8 cellular contexts compared by ENCODE assay signal in genomic region chr20:37519508-37520416, GRCh38. TPM values are rescaled to one million over a fixed set of nuclear protein-coding genes. Genes with fewer than 3 reads are reported as not detected.
DNase-seq lines count a peak whose midpoint lies in the region; ATAC-seq, FAIRE-seq and TF ChIP-seq lines count a peak whose summit lies in the region.

No MANE protein-coding gene starts in this region.

- TF ChIP-seq POLR2A in GM12892 (IDR thresholded peaks at IDR 0.05; ENCODE audit: low read depth, low read length): no peak

- peak; percentile 78 for DNase-seq in H7
- peak; percentile 86 for DNase-seq in NCI-H446 treated with DMSO at 0.1 percent for 48 hours (lab: John Stamatoyannopoulos, UW)
- no peak for DNase-seq in epithelial cell of esophagus (ENCODE audit: low read depth)
- DNase-seq in psoas muscle: peak in 1 of 2 donors; percentile 62
- DNase-seq in GM12892 (ENCODE audit: insufficient read length): no peak
- no peak for DNase-seq in HTR-8/SVneo (ENCODE audit: insufficient read length, low spot score)
- DNase-seq in urothelium cell line (ENCODE audit: low spot score): no peak

- 57 to 65% (median 62%) methylated on average over 39 of the region's 39 CpGs for WGBS in psoas muscle, 3 donors

- H3K27me3 ChIP-seq in H7 (ENCODE audit: control insufficient read depth, insufficient read depth, low read length) (no peaks in the 10 kb centered on the region; the same call in 1 of the 2 replicates), psoas muscle (ENCODE audit: insufficient read depth in 3 of 3, low read length in 2 of 3) (no peaks in the 10 kb centered on the region)

- peaks cover 63% of the 10 kb centered on the region for H3K4me1 ChIP-seq in psoas muscle

- TF ChIP-seq CTCF in epithelial cell of esophagus (IDR thresholded peaks at IDR 0.05; ENCODE audit: insufficient read depth, low read depth, low read length, missing control alignments) (peak; percentile 12), psoas muscle (IDR thresholded peaks at IDR 0.05) (no peak)

- H3K27ac ChIP-seq in psoas muscle: peak overlapping the region; percentile 100

- H3K4me3 ChIP-seq in H7 (ENCODE audit: insufficient read depth, low read depth, low read length) (peak overlapping the region; percentile 68), epithelial cell of esophagus (ENCODE audit: low read length) (no peak overlapping the region), psoas muscle (peak overlapping the region; percentile 100)

- ATAC-seq in psoas muscle (peak; percentile 10 to 25 (median 16)), HG03280 (IDR thresholded peaks at IDR 0.05; ENCODE audit: unreplicated experiment) (no peak)

- peaks cover 6% of the 10 kb centered on the region for H3K36me3 ChIP-seq in H7 (replicated peaks; ENCODE audit: control insufficient read depth, insufficient read depth, low read length)
- H3K36me3 ChIP-seq in psoas muscle (ENCODE audit: insufficient read depth in 1 of 2, low read depth in 1 of 2): peaks cover 0 to 58% of the 10 kb centered on the region in 2 donors

- FAIRE-seq in GM12892 (lab: Jason Lieb, UNC): no peak
- no peak for FAIRE-seq in HTR-8/SVneo (lab: Jason Lieb, UNC)
- FAIRE-seq in urothelium cell line (lab: Jason Lieb, UNC): no peak

- H3K9me3 ChIP-seq in psoas muscle: no peaks in the 10 kb centered on the region

- intact Hi-C loops in psoas muscle (cut with DNase I): loop anchor here in 1 of 2 donors (10.0 kb wide), 1 partner anchor 425 kb away; the partner anchor contains the start of gene RBL1

RNA-seq across cellular contexts. Expression of gene NNAT, which starts 1.3 kb away (rescaled TPM):
- total RNA-seq in H7 (2014; rRNA removed; shearing (Covaris generic)): 205 and 219 TPM in 2 replicates
- total RNA-seq in psoas muscle: 10 to 100 TPM in 1 of 4 donors, 1 to 10 TPM in 2, under 1 TPM in 1; 0.50 to 52.3 (median 5.9) TPM
- 1 to 10 TPM in 2 of 3 donors, under 1 TPM in 1; 0.99 to 2.0 (median 1.1) TPM for polyA plus RNA-seq in psoas muscle
- polyA plus RNA-seq in GM12892 (2012; ENCODE audit: missing spikeins): 0.85 TPM

RNA-seq across cellular contexts. Expression of gene BLCAP, which starts 7.9 kb away (rescaled TPM):
- total RNA-seq in H7 (2014; rRNA removed; shearing (Covaris generic)): 58.9 and 72.8 TPM in 2 replicates
- 100 to 1,000 TPM; 267 to 656 (median 488) TPM for total RNA-seq in psoas muscle
- 100 to 1,000 TPM; 271 to 366 (median 295) TPM for polyA plus RNA-seq in psoas muscle
- polyA plus RNA-seq in GM12892 (2012; ENCODE audit: missing spikeins): 20.0 TPM

Comparison
In these comparisons a context has a peak if more than half of its experiments do, and no peak if none do; other contexts are left out.
1. DNase-seq: peak in H7 (single experiment) and NCI-H446 treated with DMSO at 0.1 percent for 48 hours (single experiment); none in epithelial cell of esophagus (single experiment), GM12892 (single experiment), HTR-8/SVneo (single experiment) and urothelium cell line (single experiment).